1 cellular context compared by ENCODE assay signal in the genomic region with DNA sequence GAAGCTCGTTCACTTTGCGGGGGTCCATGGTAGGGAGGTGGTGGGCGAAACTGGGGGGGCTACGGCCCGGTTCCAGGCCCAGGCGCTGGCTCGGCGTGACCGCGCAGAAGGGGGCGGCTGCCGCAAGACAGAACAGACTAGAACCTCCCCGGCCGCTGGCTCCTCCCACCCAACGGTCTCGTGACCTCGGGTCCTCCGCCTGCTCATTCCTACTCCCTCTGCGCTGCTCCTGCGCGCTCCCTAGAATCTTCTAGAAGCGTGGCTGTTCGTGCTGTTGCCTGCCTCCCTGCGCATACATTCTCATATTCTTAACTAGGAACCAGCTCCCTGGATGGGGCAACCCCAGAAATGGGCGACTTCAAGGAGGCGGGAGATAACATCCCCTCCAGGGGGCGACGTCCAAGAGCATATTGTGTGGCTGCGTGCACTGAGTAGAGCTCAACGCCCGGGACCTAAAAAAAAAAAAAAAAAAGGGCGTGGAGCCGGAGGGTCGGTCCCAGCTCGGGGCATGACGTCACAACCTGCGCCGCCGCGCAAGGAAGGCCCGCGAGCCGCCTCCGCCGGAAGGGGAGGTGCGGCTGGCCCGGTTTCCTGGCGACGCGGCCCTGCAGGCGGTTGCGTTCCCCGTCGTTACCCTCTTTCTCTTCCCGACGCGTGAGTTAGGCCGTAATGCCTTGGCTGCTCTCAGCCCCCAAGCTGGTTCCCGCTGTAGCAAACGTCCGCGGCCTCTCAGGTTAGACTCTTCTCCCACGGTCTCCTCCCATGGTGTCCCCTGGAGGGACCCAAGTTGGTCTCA.
TF ChIP-seq lines count a peak whose summit lies in the region.

Gene ST13, minus strand, starts transcription at position 127 of the 796 bp plus-strand sequence. Its CDS starts 99 bp downstream, at position 28.
Gene XPNPEP3, plus strand, starts transcription at position 636 of the 796 bp plus-strand sequence. Its CDS starts 34 bp downstream, at position 670.

TF ChIP-seq in K562, 482 proteins besides CTCF, POLR2A, EP300 and RAD21 (continued from another document and continues in another):
- TF ChIP-seq, protein P1, sequence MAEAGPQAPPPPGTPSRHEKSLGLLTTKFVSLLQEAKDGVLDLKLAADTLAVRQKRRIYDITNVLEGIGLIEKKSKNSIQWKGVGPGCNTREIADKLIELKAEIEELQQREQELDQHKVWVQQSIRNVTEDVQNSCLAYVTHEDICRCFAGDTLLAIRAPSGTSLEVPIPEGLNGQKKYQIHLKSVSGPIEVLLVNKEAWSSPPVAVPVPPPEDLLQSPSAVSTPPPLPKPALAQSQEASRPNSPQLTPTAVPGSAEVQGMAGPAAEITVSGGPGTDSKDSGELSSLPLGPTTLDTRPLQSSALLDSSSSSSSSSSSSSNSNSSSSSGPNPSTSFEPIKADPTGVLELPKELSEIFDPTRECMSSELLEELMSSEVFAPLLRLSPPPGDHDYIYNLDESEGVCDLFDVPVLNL (CRISPR knock-in tag; IDR thresholded peaks at IDR 0.05; ENCODE audit: low read depth) = 0 out of 2 replicates have a peak, but pooled peaks have one; percentile 21
- no peak for TF ChIP-seq SMARCA4 (IDR thresholded peaks at IDR 0.05)
- no peak for TF ChIP-seq ZEB2 (IDR thresholded peaks at IDR 0.05)
- TF ChIP-seq NR1H2 (CRISPR knock-in tag; IDR thresholded peaks at IDR 0.05) = no peak
- no peak for TF ChIP-seq ARID2 (IDR thresholded peaks at IDR 0.05)
- no peak for TF ChIP-seq ILK (tag; IDR thresholded peaks at IDR 0.05; ENCODE audit: borderline replicate concordance, low read depth)
- TF ChIP-seq LCOR (CRISPR knock-in tag; IDR thresholded peaks at IDR 0.05) = no peak; the same call in 1 of the 2 replicates
- TF ChIP-seq, protein P2, sequence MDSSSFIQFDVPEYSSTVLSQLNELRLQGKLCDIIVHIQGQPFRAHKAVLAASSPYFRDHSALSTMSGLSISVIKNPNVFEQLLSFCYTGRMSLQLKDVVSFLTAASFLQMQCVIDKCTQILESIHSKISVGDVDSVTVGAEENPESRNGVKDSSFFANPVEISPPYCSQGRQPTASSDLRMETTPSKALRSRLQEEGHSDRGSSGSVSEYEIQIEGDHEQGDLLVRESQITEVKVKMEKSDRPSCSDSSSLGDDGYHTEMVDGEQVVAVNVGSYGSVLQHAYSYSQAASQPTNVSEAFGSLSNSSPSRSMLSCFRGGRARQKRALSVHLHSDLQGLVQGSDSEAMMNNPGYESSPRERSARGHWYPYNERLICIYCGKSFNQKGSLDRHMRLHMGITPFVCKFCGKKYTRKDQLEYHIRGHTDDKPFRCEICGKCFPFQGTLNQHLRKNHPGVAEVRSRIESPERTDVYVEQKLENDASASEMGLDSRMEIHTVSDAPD (CRISPR knock-in tag; IDR thresholded peaks at IDR 0.05) = no peak
- TF ChIP-seq E2F3 (CRISPR knock-in tag; IDR thresholded peaks at IDR 0.05) = no peak
- no peak for TF ChIP-seq NELFE (IDR thresholded peaks at IDR 0.05; ENCODE audit: insufficient read depth, insufficient read length)
- TF ChIP-seq KDM5B (IDR thresholded peaks at IDR 0.05; ENCODE audit: insufficient replicate concordance, low read depth, low read length) = peak; percentile 49
- TF ChIP-seq ZNF140 (CRISPR knock-in tag; IDR thresholded peaks at IDR 0.05) = no peak
- TF ChIP-seq PTBP1 (IDR thresholded peaks at IDR 0.05; ENCODE audit: low read depth, low read length) = no peak
- TF ChIP-seq BCL6 (CRISPR knock-in tag; IDR thresholded peaks at IDR 0.05) = no peak
- peak in 1 of 3 experiments; percentile 17 for TF ChIP-seq YY1 (IDR thresholded peaks at IDR 0.05; ENCODE audit: borderline replicate concordance in 1 of 3, control insufficient read depth in 1 of 3, extremely low read depth in 1 of 3, insufficient read depth in 3 of 3, insufficient read length in 1 of 3, insufficient replicate concordance in 2 of 3, low read depth in 1 of 3, low read length in 2 of 3)
- peak; percentile 94 for TF ChIP-seq BHLHE40 (IDR thresholded peaks at IDR 0.05; ENCODE audit: low read length)
- TF ChIP-seq U2AF1 (optimal IDR thresholded peaks at IDR 0.05; ENCODE audit: low read depth, low read length) = no peak
- peak; percentile 58 for TF ChIP-seq ZNF511 (CRISPR knock-in tag; IDR thresholded peaks at IDR 0.05)
- no peak for TF ChIP-seq HMBOX1 (IDR thresholded peaks at IDR 0.05)
- TF ChIP-seq NFATC3 (IDR thresholded peaks at IDR 0.05) = no peak
- no peak for TF ChIP-seq PRDM10 (IDR thresholded peaks at IDR 0.05; ENCODE audit: partially characterized antibody)
- peak; percentile 76 for TF ChIP-seq CXXC5 (CRISPR knock-in tag; IDR thresholded peaks at IDR 0.05)
- TF ChIP-seq LEF1 (IDR thresholded peaks at IDR 0.05) = 0 out of 2 replicates have a peak, but pooled peaks have one; percentile 14
- TF ChIP-seq RBFOX2 (IDR thresholded peaks at IDR 0.05; ENCODE audit: low read depth, low read length) = peak; percentile 87
- no peak for TF ChIP-seq SOX6 (IDR thresholded peaks at IDR 0.05)
- no peak for TF ChIP-seq ZBTB1 (CRISPR knock-in tag; IDR thresholded peaks at IDR 0.05; ENCODE audit: borderline replicate concordance, low read depth)
- TF ChIP-seq ZNF277 (CRISPR knock-in tag; IDR thresholded peaks at IDR 0.05; ENCODE audit: borderline replicate concordance) = no peak
- TF ChIP-seq TAF15 (IDR thresholded peaks at IDR 0.05; ENCODE audit: low read depth, low read length) = no peak
- no peak for TF ChIP-seq ZNF280A (IDR thresholded peaks at IDR 0.05; ENCODE audit: low read depth, partially characterized antibody)
- no peak for TF ChIP-seq ZNF699 (CRISPR knock-in tag; IDR thresholded peaks at IDR 0.05; ENCODE audit: insufficient replicate concordance)
- peak; percentile 95 for TF ChIP-seq GABPA (tag; conservative IDR thresholded peaks at IDR 0.05; ENCODE audit: low read depth)
- peak; percentile 52 to 78; a peak in 3 of 4 replicates for TF ChIP-seq MNT (conservative IDR thresholded peaks at IDR 0.05)
- peak; percentile 99 for TF ChIP-seq ZNF384 (IDR thresholded peaks at IDR 0.05; ENCODE audit: low read depth, low read length)
- TF ChIP-seq, protein P3, sequence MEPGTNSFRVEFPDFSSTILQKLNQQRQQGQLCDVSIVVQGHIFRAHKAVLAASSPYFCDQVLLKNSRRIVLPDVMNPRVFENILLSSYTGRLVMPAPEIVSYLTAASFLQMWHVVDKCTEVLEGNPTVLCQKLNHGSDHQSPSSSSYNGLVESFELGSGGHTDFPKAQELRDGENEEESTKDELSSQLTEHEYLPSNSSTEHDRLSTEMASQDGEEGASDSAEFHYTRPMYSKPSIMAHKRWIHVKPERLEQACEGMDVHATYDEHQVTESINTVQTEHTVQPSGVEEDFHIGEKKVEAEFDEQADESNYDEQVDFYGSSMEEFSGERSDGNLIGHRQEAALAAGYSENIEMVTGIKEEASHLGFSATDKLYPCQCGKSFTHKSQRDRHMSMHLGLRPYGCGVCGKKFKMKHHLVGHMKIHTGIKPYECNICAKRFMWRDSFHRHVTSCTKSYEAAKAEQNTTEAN (CRISPR knock-in tag; IDR thresholded peaks at IDR 0.05) = no peak
- peak; percentile 75 for TF ChIP-seq DACH1 (IDR thresholded peaks at IDR 0.05; ENCODE audit: partially characterized antibody)
- no peak for TF ChIP-seq TSC22D4 (tag; IDR thresholded peaks at IDR 0.05)
- peak; percentile 48; the same call in 1 of the 2 replicates for TF ChIP-seq ETS1 (conservative IDR thresholded peaks at IDR 0.05; ENCODE audit: control insufficient read depth, low read depth, low read length)
- TF ChIP-seq U2AF2 (optimal IDR thresholded peaks at IDR 0.05; ENCODE audit: low read depth, low read length) = no peak
- TF ChIP-seq KLF13 (tag; IDR thresholded peaks at IDR 0.05; ENCODE audit: borderline replicate concordance, low read depth) = 0 out of 2 replicates have a peak, but pooled peaks have one; percentile 10
- TF ChIP-seq ZNF395 (CRISPR knock-in tag; IDR thresholded peaks at IDR 0.05) = peak; percentile 68; the same call in 1 of the 2 replicates
- TF ChIP-seq KLF1 (tag; IDR thresholded peaks at IDR 0.05) = peak; percentile 67; the same call in 1 of the 2 replicates
- TF ChIP-seq GTF2E2 (tag; IDR thresholded peaks at IDR 0.05) = peak; percentile 85
